In the genomic region with DNA sequence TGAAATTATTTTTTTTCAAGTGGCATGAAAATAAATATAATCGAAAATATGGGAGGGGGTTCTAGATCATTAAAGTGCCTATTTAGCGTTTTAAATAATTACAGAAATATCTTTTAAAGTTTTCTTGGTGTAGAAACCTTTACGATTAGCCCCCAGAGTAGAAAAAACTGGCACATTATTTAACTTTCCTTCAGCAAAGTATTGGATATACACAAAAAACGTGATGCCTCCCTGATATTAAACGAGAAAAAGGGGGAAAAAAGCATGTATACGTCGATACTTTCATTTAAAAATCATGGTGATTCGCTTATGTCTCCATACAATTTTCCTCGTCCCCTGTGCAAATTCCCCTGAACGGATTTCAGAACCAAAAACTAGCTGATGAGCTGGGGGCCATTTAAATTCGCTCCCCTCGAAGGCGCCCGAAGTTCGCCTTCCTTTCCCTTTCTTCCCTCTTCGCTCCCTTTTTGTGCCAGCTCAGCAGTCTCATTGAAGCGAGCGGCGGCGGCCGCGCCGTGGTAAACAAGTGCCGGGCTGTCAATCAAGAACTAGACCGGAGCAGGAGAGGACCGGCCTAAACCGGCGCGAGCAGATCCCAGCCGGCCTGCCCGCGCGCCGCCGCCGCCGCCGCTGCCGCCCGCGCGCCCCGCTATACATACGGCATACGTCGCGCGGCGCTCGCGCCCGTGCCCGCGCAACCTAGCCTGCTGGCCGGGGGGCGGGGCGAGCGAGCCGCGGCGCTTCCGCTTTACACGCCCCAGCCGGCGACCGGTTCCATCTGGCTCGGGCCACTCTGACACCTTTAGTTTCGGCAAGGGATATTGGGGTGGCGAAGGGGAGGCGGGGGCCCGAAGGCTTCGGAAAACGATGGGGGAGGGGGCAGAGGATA, we compare ENCODE assay signal across 8 cellular contexts. TPM values are rescaled to one million over a fixed set of nuclear protein-coding genes. Genes with fewer than 3 reads are reported as not detected.
DNase-seq lines count a peak whose midpoint lies in the region; ATAC-seq and TF ChIP-seq lines count a peak whose summit lies in the region.

No MANE protein-coding gene starts in this region.

- H3K9me2 ChIP-seq in Loucy (replicated peaks; ENCODE audit: low read depth, low read length), result no peaks in the 10 kb centered on the region
- H3K9me2 ChIP-seq in neural cell (ENCODE audit: insufficient read depth, low read length), result no peaks in the 10 kb centered on the region

- H3K27me3 ChIP-seq in H7 (ENCODE audit: control insufficient read depth, insufficient read depth, low read length) (no peaks in the 10 kb centered on the region), Loucy (ENCODE audit: insufficient read depth, low read length, poor library complexity, severe bottlenecking) (no peaks in the 10 kb centered on the region), neural cell (ENCODE audit: insufficient read depth, low read depth, low read length) (no peaks in the 10 kb centered on the region)

- peak overlapping the region; percentile 88 for H3K4me3 ChIP-seq in H7 (ENCODE audit: insufficient read depth, low read depth, low read length)
- peak overlapping the region; percentile 96 for H3K4me3 ChIP-seq in Loucy (ENCODE audit: low read length, poor library complexity, severe bottlenecking)
- H3K4me3 ChIP-seq in neural cell (ENCODE audit: low read length), result peak overlapping the region; percentile 82

- H3K4me3 Mint-ChIP-seq in stimulated activated naive CD8-positive, alpha-beta T cell treated with anti-CD3 and anti-CD28 coated beads, Interleukin-15, amount 100 ng/mL, for 72 hours, result peak overlapping the region; percentile 92 to 97

- no peaks in the 10 kb centered on the region for H3K27me3 Mint-ChIP-seq in stimulated activated naive CD8-positive, alpha-beta T cell treated with anti-CD3 and anti-CD28 coated beads, Interleukin-15, amount 100 ng/mL, for 72 hours

- peak overlapping the region; percentile 100 for H3K9ac ChIP-seq in Loucy (ENCODE audit: low read depth, low read length, poor library complexity, severe bottlenecking)
- peak overlapping the region; percentile 100 for H3K9ac ChIP-seq in neural cell (ENCODE audit: low read length)

- peaks cover 2% of the 10 kb centered on the region for H3K36me3 ChIP-seq in H7 (replicated peaks; ENCODE audit: control insufficient read depth, insufficient read depth, low read length)
- peaks cover 13% of the 10 kb centered on the region for H3K36me3 ChIP-seq in Loucy (ENCODE audit: insufficient read depth, low read length)
- H3K36me3 ChIP-seq in neural cell (ENCODE audit: insufficient read depth, low read length), result peaks cover 35% of the 10 kb centered on the region

- H3K4me1 Mint-ChIP-seq in stimulated activated naive CD8-positive, alpha-beta T cell treated with anti-CD3 and anti-CD28 coated beads, Interleukin-15, amount 100 ng/mL, for 72 hours, result peaks cover 29% of the 10 kb centered on the region

- H3K27ac Mint-ChIP-seq in stimulated activated naive CD8-positive, alpha-beta T cell treated with anti-CD3 and anti-CD28 coated beads, Interleukin-15, amount 100 ng/mL, for 72 hours, result peak overlapping the region; percentile 99

- peaks cover 18% of the 10 kb centered on the region for H3K4me1 ChIP-seq in Loucy (ENCODE audit: insufficient read depth, low read length, poor library complexity, severe bottlenecking)

- TF ChIP-seq POLR2A in Raji (IDR thresholded peaks at IDR 0.05; ENCODE audit: insufficient read depth, low read depth, low read length), result peak; percentile 39; the same call in 1 of the 2 replicates

- ATAC-seq in stimulated activated naive CD8-positive, alpha-beta T cell treated with anti-CD3 and anti-CD28 coated beads, Interleukin-15, amount 100 ng/mL, for 72 hours, result peak; percentile 81

- H2AFZ ChIP-seq in Loucy (ENCODE audit: low read length), result 0 out of 2 replicates have a peak overlapping the region, but pooled peaks have one; percentile 43
- H2AFZ ChIP-seq in neural cell (ENCODE audit: low read depth, low read length), result no peak overlapping the region

- H3K79me2 ChIP-seq in Loucy (ENCODE audit: insufficient read depth, low read length), result peaks cover 55% of the 10 kb centered on the region
- peaks cover 84% of the 10 kb centered on the region for H3K79me2 ChIP-seq in neural cell (replicated peaks; ENCODE audit: insufficient read depth, low read length)

- DNase-seq in ELF-1 (ENCODE audit: low read depth, low spot score) (peak; percentile 98), H7 (peak; percentile 91), activated gamma-delta T cell (lab: John Stamatoyannopoulos, UW) (peak; percentile 97), fibroblast of the conjunctiva (ENCODE audit: low read depth) (peak; percentile 85)
- peak; percentile 95 to 96 for DNase-seq in stimulated activated naive CD8-positive, alpha-beta T cell treated with anti-CD3 and anti-CD28 coated beads, Interleukin-15, amount 100 ng/mL, for 72 hours

- H3K9me3 Mint-ChIP-seq in stimulated activated naive CD8-positive, alpha-beta T cell treated with anti-CD3 and anti-CD28 coated beads, Interleukin-15, amount 100 ng/mL, for 72 hours, result no peaks in the 10 kb centered on the region

- H3F3A ChIP-seq in Loucy (ENCODE audit: low read depth) (no peaks in the 10 kb centered on the region), neural cell (ENCODE audit: insufficient read depth, low read length, poor library complexity, severe bottlenecking) (peaks cover 33% of the 10 kb centered on the region)

- H3K4me2 ChIP-seq in Loucy (ENCODE audit: low read depth, low read length, poor library complexity, severe bottlenecking) (peak overlapping the region; percentile 78), neural cell (ENCODE audit: low read length) (peak overlapping the region; percentile 96)

- H4K20me1 ChIP-seq in Loucy (ENCODE audit: insufficient read depth, low read length, poor library complexity, severe bottlenecking) (peaks cover 3% of the 10 kb centered on the region), neural cell (ENCODE audit: insufficient read depth) (peaks cover 35% of the 10 kb centered on the region)

- peak; percentile 95 for TF ChIP-seq EP300 in neural cell (conservative IDR thresholded peaks at IDR 0.05; ENCODE audit: poor library complexity, severe bottlenecking)

- no peaks in the 10 kb centered on the region for H3K9me3 ChIP-seq in Loucy (ENCODE audit: insufficient read depth, low read depth, low read length)
- no peaks in the 10 kb centered on the region for H3K9me3 ChIP-seq in neural cell (ENCODE audit: low read length)

- TF ChIP-seq CTCF in Loucy (conservative IDR thresholded peaks at IDR 0.05; ENCODE audit: low read length) (no peak), neural cell (IDR thresholded peaks at IDR 0.05; ENCODE audit: poor library complexity, severe bottlenecking) (peak; percentile 37)

- peak; percentile 25 for TF ChIP-seq RAD21 in neural cell (conservative IDR thresholded peaks at IDR 0.05)

- peak overlapping the region; percentile 100 for H3K27ac ChIP-seq in neural cell (ENCODE audit: low read length)

TF ChIP-seq in neural cell, 6 proteins besides CTCF, POLR2A, EP300 and RAD21:
- TF ChIP-seq, protein P1, sequence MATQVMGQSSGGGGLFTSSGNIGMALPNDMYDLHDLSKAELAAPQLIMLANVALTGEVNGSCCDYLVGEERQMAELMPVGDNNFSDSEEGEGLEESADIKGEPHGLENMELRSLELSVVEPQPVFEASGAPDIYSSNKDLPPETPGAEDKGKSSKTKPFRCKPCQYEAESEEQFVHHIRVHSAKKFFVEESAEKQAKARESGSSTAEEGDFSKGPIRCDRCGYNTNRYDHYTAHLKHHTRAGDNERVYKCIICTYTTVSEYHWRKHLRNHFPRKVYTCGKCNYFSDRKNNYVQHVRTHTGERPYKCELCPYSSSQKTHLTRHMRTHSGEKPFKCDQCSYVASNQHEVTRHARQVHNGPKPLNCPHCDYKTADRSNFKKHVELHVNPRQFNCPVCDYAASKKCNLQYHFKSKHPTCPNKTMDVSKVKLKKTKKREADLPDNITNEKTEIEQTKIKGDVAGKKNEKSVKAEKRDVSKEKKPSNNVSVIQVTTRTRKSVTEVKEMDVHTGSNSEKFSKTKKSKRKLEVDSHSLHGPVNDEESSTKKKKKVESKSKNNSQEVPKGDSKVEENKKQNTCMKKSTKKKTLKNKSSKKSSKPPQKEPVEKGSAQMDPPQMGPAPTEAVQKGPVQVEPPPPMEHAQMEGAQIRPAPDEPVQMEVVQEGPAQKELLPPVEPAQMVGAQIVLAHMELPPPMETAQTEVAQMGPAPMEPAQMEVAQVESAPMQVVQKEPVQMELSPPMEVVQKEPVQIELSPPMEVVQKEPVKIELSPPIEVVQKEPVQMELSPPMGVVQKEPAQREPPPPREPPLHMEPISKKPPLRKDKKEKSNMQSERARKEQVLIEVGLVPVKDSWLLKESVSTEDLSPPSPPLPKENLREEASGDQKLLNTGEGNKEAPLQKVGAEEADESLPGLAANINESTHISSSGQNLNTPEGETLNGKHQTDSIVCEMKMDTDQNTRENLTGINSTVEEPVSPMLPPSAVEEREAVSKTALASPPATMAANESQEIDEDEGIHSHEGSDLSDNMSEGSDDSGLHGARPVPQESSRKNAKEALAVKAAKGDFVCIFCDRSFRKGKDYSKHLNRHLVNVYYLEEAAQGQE (IDR thresholded peaks at IDR 0.05; ENCODE audit: borderline replicate concordance), result peak; percentile 92
- TF ChIP-seq EZH2 (IDR thresholded peaks at IDR 0.05; ENCODE audit: borderline replicate concordance, insufficient read depth, low read length, poor library complexity, severe bottlenecking) (no peak), SMC3 (conservative IDR thresholded peaks at IDR 0.05; ENCODE audit: poor library complexity) (no peak), POLR2AphosphoS5 (IDR thresholded peaks at IDR 0.05) (peak; percentile 95), TAF1 (IDR thresholded peaks at IDR 0.05; ENCODE audit: low read depth) (peak; percentile 80), MXI1 (conservative IDR thresholded peaks at IDR 0.05; ENCODE audit: poor library complexity, severe bottlenecking) (peak; percentile 63)
TF ChIP-seq in neural cell: peak in this region for 4.

RNA-seq across cellular contexts. Expression of a gene that starts 3.3 kb away (rescaled TPM):
- 21.3 and 23.7 TPM in 2 replicates for total RNA-seq in H7 (2014; rRNA removed; shearing (Covaris generic))
- 279 and 297 TPM in 2 replicates for polyA plus RNA-seq in neural cell
- polyA minus RNA-seq in neural cell, result 1,131 and 1,137 TPM in 2 replicates

Comparison
In these comparisons a context has a peak if more than half of its experiments do, and no peak if none do; other contexts are left out.
1. Peak in every context shown above with its lines: DNase-seq, ATAC-seq, H3K4me3 ChIP-seq and H3K27ac ChIP-seq.